In the genomic region with DNA sequence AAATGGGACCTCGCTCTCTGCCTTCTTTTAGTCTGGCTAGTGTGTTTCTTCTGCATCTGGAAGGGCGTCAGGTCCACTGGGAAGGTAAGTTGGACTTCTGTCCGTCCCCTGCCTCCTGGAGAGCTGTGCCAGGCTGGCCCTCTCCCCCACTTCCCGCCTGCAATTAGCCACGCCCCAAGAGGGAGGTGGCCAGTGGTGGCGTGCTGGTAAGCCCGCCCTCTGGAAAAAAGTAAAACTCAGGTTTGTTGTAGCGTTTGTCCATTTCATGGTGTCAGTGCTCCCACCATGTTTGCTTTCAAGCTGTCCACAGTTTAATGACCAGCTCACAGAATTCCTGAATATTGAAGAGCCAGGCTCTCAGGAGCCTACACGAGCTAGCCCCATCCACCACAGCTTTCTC, we compare ENCODE assay signal across 2 cellular contexts.
TF ChIP-seq lines count a peak whose summit lies in the region.

No MANE protein-coding gene starts in this region.

TF ChIP-seq in SK-N-SH, 30 proteins besides CTCF, POLR2A, EP300 and RAD21 (continued from another document):
- TF ChIP-seq, protein P1, sequence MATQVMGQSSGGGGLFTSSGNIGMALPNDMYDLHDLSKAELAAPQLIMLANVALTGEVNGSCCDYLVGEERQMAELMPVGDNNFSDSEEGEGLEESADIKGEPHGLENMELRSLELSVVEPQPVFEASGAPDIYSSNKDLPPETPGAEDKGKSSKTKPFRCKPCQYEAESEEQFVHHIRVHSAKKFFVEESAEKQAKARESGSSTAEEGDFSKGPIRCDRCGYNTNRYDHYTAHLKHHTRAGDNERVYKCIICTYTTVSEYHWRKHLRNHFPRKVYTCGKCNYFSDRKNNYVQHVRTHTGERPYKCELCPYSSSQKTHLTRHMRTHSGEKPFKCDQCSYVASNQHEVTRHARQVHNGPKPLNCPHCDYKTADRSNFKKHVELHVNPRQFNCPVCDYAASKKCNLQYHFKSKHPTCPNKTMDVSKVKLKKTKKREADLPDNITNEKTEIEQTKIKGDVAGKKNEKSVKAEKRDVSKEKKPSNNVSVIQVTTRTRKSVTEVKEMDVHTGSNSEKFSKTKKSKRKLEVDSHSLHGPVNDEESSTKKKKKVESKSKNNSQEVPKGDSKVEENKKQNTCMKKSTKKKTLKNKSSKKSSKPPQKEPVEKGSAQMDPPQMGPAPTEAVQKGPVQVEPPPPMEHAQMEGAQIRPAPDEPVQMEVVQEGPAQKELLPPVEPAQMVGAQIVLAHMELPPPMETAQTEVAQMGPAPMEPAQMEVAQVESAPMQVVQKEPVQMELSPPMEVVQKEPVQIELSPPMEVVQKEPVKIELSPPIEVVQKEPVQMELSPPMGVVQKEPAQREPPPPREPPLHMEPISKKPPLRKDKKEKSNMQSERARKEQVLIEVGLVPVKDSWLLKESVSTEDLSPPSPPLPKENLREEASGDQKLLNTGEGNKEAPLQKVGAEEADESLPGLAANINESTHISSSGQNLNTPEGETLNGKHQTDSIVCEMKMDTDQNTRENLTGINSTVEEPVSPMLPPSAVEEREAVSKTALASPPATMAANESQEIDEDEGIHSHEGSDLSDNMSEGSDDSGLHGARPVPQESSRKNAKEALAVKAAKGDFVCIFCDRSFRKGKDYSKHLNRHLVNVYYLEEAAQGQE (IDR thresholded peaks at IDR 0.05; ENCODE audit: low read depth, low read length): no peak
- TF ChIP-seq RCOR1 (IDR thresholded peaks at IDR 0.05; ENCODE audit: low read length): no peak
TF ChIP-seq in SK-N-SH: peak in this region for 0.

TF ChIP-seq in SK-N-SH treated with all-trans-retinoic acid at 6 μM for 48 hours, 23 proteins besides CTCF, POLR2A, EP300 and RAD21 (continued from another document):
- TF ChIP-seq, protein P2, sequence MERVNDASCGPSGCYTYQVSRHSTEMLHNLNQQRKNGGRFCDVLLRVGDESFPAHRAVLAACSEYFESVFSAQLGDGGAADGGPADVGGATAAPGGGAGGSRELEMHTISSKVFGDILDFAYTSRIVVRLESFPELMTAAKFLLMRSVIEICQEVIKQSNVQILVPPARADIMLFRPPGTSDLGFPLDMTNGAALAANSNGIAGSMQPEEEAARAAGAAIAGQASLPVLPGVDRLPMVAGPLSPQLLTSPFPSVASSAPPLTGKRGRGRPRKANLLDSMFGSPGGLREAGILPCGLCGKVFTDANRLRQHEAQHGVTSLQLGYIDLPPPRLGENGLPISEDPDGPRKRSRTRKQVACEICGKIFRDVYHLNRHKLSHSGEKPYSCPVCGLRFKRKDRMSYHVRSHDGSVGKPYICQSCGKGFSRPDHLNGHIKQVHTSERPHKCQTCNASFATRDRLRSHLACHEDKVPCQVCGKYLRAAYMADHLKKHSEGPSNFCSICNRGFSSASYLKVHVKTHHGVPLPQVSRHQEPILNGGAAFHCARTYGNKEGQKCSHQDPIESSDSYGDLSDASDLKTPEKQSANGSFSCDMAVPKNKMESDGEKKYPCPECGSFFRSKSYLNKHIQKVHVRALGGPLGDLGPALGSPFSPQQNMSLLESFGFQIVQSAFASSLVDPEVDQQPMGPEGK (CRISPR knock-in tag; IDR thresholded peaks at IDR 0.05; ENCODE audit: borderline replicate concordance): no peak
- TF ChIP-seq BACH2 (CRISPR knock-in tag; IDR thresholded peaks at IDR 0.05; ENCODE audit: borderline replicate concordance): no peak
- TF ChIP-seq ZNF565 (CRISPR knock-in tag; conservative IDR thresholded peaks at IDR 0.05; ENCODE audit: low read depth): no peak
- TF ChIP-seq GLIS3 (CRISPR knock-in tag; IDR thresholded peaks at IDR 0.05): no peak
- TF ChIP-seq ESRRG (CRISPR knock-in tag; IDR thresholded peaks at IDR 0.05): no peak
